ENCODE assay signal across 3 cellular contexts in the genomic region with DNA sequence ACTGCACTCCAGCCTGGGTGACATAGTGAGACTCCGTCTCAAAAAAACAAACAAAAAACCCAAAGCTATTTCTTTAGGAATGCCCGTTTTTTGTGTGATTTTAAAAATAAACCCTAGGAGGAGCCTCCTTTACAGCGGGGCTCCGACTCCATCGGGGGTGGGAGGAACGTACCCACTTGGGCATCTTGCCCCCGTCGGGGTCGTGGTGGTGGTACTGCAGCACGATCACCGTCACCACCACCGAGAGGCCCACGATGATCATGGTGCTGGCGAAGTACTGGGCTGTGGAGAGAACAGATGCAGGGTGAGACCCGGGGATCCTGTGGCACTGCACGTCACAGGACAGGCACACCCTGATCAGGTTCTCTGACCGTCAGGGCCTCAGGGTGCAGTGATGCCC. TPM values are rescaled to one million over a fixed set of nuclear protein-coding genes. Genes with fewer than 3 reads are reported as not detected.
"Had no signal": no experiment of that assay in that cellular context is flagged by ENCODE, and none has a peak within 500 bp of the region (broad histone marks: within the 10 kb centered on the region; RNA-seq: fewer than 3 reads in every experiment).

No MANE protein-coding gene starts in this region.

RNA-seq across cellular contexts. Expression of gene CHRFAM7A, which starts 26.1 kb away (rescaled TPM):
- total RNA-seq: activated T-helper 17 cell treated with anti-CD3 and anti-CD28 coated beads, Interleukin-2, amount 50 U/mL, for 72 hours; PC-9 had no signal
- polyA plus RNA-seq: IgD-negative memory B cell had no signal
